Comparison of ENCODE assay signal across 8 cellular contexts in genomic region chr6:155185544-155185943, GRCh38.
DNase-seq lines count a peak whose midpoint lies in the region; ATAC-seq and TF ChIP-seq lines count a peak whose summit lies in the region.

No MANE protein-coding gene starts in this region.

- no peak overlapping the region for H3K9ac ChIP-seq in HUES48 (ENCODE audit: low read depth, low read length)

- H3K27ac Mint-ChIP-seq in activated naive CD8-positive, alpha-beta T cell treated with anti-CD3 and anti-CD28 coated beads for 36 hours, result peak overlapping the region; percentile 92
- peak overlapping the region; percentile 63 for H3K27ac Mint-ChIP-seq in mesothelial cell of epicardium

- DNase-seq in Caki2 (ENCODE audit: low read depth), result peak; percentile 86
- no peak for DNase-seq in activated naive CD8-positive, alpha-beta T cell treated with anti-CD3 and anti-CD28 coated beads for 36 hours
- DNase-seq in mesothelial cell of epicardium (ENCODE audit: low spot score in 2 of 2, unreplicated experiment in 2 of 2), result no peak
- DNase-seq in OCI-M1 (lab: John Stamatoyannopoulos, UW), result no peak

- H3K9me3 ChIP-seq in HUES48 (ENCODE audit: control insufficient read depth, insufficient read depth, low read length), result no peaks in the 10 kb centered on the region

- no peaks in the 10 kb centered on the region for H3K27me3 ChIP-seq in HUES48 (ENCODE audit: control insufficient read depth, insufficient read depth, low read length)

- H3K4me3 ChIP-seq in HUES48 (ENCODE audit: low read depth, low read length), result no peak overlapping the region

- peaks cover 21% of the 10 kb centered on the region for H3K4me1 ChIP-seq in HUES48 (ENCODE audit: control insufficient read depth, insufficient read depth, low read length)

- H3K4me3 Mint-ChIP-seq in activated naive CD8-positive, alpha-beta T cell treated with anti-CD3 and anti-CD28 coated beads for 36 hours, result peak overlapping the region; percentile 32
- H3K4me3 Mint-ChIP-seq in mesothelial cell of epicardium, result no peak overlapping the region

- peaks cover 19% of the 10 kb centered on the region for H3K36me3 ChIP-seq in HUES48 (ENCODE audit: control insufficient read depth, insufficient read depth, low read length)

- no peaks in the 10 kb centered on the region for H3K36me3 Mint-ChIP-seq in activated naive CD8-positive, alpha-beta T cell treated with anti-CD3 and anti-CD28 coated beads for 36 hours
- H3K36me3 Mint-ChIP-seq in mesothelial cell of epicardium, result no peaks in the 10 kb centered on the region

- no peaks in the 10 kb centered on the region for H3K27me3 Mint-ChIP-seq in activated naive CD8-positive, alpha-beta T cell treated with anti-CD3 and anti-CD28 coated beads for 36 hours
- H3K27me3 Mint-ChIP-seq in mesothelial cell of epicardium (ENCODE audit: low read depth), result no peaks in the 10 kb centered on the region

- in situ Hi-C loops in Caki2 (cut with HindIII; ENCODE audit: low pct_unique_long_range_greater_than_20kb, low sequenced_read_pairs), result no loop called here

- no peaks in the 10 kb centered on the region for H3K9me3 Mint-ChIP-seq in activated naive CD8-positive, alpha-beta T cell treated with anti-CD3 and anti-CD28 coated beads for 36 hours
- H3K9me3 Mint-ChIP-seq in mesothelial cell of epicardium, result no peaks in the 10 kb centered on the region

- no peak for TF ChIP-seq CTCF in mesothelial cell of epicardium (IDR thresholded peaks at IDR 0.05; ENCODE audit: unreplicated experiment)

- ATAC-seq in HG03571 (IDR thresholded peaks at IDR 0.05; ENCODE audit: unreplicated experiment) (no peak), GM21447 (IDR thresholded peaks at IDR 0.05; ENCODE audit: unreplicated experiment) (no peak), GM21390 (IDR thresholded peaks at IDR 0.05; ENCODE audit: unreplicated experiment) (no peak)

- H3K4me1 Mint-ChIP-seq in activated naive CD8-positive, alpha-beta T cell treated with anti-CD3 and anti-CD28 coated beads for 36 hours, result peaks cover 30% of the 10 kb centered on the region
- H3K4me1 Mint-ChIP-seq in mesothelial cell of epicardium, result peaks cover 48% of the 10 kb centered on the region

- H3K27ac ChIP-seq in HUES48 (ENCODE audit: low read depth, low read length), result peak overlapping the region; percentile 90
